Comparison of ENCODE assay signal across 1 cellular context in the genomic region with DNA sequence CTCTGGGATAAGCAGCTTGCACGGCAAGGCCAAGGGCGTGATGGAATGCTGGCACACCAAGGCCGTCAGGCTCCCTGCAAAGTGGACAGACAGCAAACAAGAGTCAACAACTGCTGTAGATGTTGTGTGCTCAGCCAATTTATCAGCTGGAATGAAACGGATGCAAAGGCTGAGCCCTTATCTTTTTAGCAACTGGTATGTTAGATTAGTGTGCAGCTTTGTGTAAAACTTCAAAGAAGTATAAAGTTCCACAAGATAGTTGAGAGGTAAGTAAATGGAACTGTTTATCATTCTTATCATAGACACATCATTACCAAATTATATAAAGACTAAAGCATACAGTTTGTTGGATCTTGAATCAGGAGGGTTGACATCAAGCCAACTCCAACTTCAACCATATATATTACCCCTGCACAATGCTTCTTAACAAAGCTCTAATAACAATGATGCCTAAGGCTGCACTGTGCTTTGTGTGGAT.
A peak's percentile ranks its signal among the peaks of the same experiment; 100 is the strongest.
TF ChIP-seq lines count a peak whose summit lies in the region.

No MANE protein-coding gene starts in this region.

TF ChIP-seq in HepG2, 621 proteins besides CTCF, POLR2A, EP300 and RAD21 (continued from another document and continues in another):
- TF ChIP-seq ZBTB4 (CRISPR knock-in tag; IDR thresholded peaks at IDR 0.05; ENCODE audit: borderline replicate concordance) (no peak), RXRB (CRISPR knock-in tag; IDR thresholded peaks at IDR 0.05; ENCODE audit: borderline replicate concordance) (peak; percentile 65; the same call in 1 of the 2 replicates), DR1 (CRISPR knock-in tag; IDR thresholded peaks at IDR 0.05) (no peak), GRHL1 (CRISPR knock-in tag; conservative IDR thresholded peaks at IDR 0.05) (no peak), ZBTB8A (CRISPR knock-in tag; IDR thresholded peaks at IDR 0.05; ENCODE audit: borderline replicate concordance, low read depth) (no peak), ZNF891 (CRISPR knock-in tag; IDR thresholded peaks at IDR 0.05) (no peak), BORCS8-MEF2B (CRISPR knock-in tag; IDR thresholded peaks at IDR 0.05) (no peak), ZBTB38 (CRISPR knock-in tag; IDR thresholded peaks at IDR 0.05) (no peak), ZNF614 (CRISPR knock-in tag; IDR thresholded peaks at IDR 0.05; ENCODE audit: borderline replicate concordance) (peak; percentile 81; the same call in 1 of the 2 replicates), ZNF678 (CRISPR knock-in tag; IDR thresholded peaks at IDR 0.05) (no peak), CREB1 (IDR thresholded peaks at IDR 0.05) (no peak), CREB1 (CRISPR knock-in tag; IDR thresholded peaks at IDR 0.05) (no peak), MAZ (IDR thresholded peaks at IDR 0.05; ENCODE audit: borderline replicate concordance, low read depth, low read length) (no peak), MAZ (CRISPR knock-in tag; IDR thresholded peaks at IDR 0.05; ENCODE audit: low read depth) (no peak), ZSCAN9 (CRISPR knock-in tag; IDR thresholded peaks at IDR 0.05; ENCODE audit: borderline replicate concordance) (no peak), GATA4 (IDR thresholded peaks at IDR 0.05; ENCODE audit: borderline replicate concordance, low read depth) (peak; percentile 99), FOSL2 (CRISPR knock-in tag; IDR thresholded peaks at IDR 0.05) (peak; percentile 71), CCDC6 (CRISPR knock-in tag; IDR thresholded peaks at IDR 0.05) (no peak), ZNF7 (CRISPR knock-in tag; IDR thresholded peaks at IDR 0.05) (no peak), NR0B2 (CRISPR knock-in tag; IDR thresholded peaks at IDR 0.05) (no peak), CAMTA2 (CRISPR knock-in tag; IDR thresholded peaks at IDR 0.05; ENCODE audit: borderline replicate concordance) (no peak), ZFP41 (CRISPR knock-in tag; IDR thresholded peaks at IDR 0.05; ENCODE audit: borderline replicate concordance) (no peak), REL (CRISPR knock-in tag; conservative IDR thresholded peaks at IDR 0.05) (no peak), SAFB2 (CRISPR knock-in tag; IDR thresholded peaks at IDR 0.05; ENCODE audit: borderline replicate concordance, low read depth) (no peak; the same call in 1 of the 2 replicates), HMGA1 (CRISPR knock-in tag; conservative IDR thresholded peaks at IDR 0.05) (no peak), NFIC (IDR thresholded peaks at IDR 0.05; ENCODE audit: low read length) (peak; percentile 93), PHF8 (CRISPR knock-in tag; IDR thresholded peaks at IDR 0.05) (no peak), HOXA7 (CRISPR knock-in tag; IDR thresholded peaks at IDR 0.05) (no peak), PHF5A (CRISPR knock-in tag; IDR thresholded peaks at IDR 0.05; ENCODE audit: low read depth, unreplicated experiment) (no peak), NCOA2 (CRISPR knock-in tag; IDR thresholded peaks at IDR 0.05) (peak; percentile 95), ZNF674 (CRISPR knock-in tag; IDR thresholded peaks at IDR 0.05; ENCODE audit: low read depth) (no peak), ZFY (CRISPR knock-in tag; IDR thresholded peaks at IDR 0.05) (peak; percentile 20; the same call in 1 of the 2 replicates), PTBP1 (IDR thresholded peaks at IDR 0.05; ENCODE audit: low read depth, low read length, poor library complexity, severe bottlenecking) (no peak), ZNF878 (CRISPR knock-in tag; IDR thresholded peaks at IDR 0.05) (peak; percentile 42; the same call in 1 of the 2 replicates), STAG1 (CRISPR knock-in tag; IDR thresholded peaks at IDR 0.05) (no peak)
- TF ChIP-seq, protein P1, sequence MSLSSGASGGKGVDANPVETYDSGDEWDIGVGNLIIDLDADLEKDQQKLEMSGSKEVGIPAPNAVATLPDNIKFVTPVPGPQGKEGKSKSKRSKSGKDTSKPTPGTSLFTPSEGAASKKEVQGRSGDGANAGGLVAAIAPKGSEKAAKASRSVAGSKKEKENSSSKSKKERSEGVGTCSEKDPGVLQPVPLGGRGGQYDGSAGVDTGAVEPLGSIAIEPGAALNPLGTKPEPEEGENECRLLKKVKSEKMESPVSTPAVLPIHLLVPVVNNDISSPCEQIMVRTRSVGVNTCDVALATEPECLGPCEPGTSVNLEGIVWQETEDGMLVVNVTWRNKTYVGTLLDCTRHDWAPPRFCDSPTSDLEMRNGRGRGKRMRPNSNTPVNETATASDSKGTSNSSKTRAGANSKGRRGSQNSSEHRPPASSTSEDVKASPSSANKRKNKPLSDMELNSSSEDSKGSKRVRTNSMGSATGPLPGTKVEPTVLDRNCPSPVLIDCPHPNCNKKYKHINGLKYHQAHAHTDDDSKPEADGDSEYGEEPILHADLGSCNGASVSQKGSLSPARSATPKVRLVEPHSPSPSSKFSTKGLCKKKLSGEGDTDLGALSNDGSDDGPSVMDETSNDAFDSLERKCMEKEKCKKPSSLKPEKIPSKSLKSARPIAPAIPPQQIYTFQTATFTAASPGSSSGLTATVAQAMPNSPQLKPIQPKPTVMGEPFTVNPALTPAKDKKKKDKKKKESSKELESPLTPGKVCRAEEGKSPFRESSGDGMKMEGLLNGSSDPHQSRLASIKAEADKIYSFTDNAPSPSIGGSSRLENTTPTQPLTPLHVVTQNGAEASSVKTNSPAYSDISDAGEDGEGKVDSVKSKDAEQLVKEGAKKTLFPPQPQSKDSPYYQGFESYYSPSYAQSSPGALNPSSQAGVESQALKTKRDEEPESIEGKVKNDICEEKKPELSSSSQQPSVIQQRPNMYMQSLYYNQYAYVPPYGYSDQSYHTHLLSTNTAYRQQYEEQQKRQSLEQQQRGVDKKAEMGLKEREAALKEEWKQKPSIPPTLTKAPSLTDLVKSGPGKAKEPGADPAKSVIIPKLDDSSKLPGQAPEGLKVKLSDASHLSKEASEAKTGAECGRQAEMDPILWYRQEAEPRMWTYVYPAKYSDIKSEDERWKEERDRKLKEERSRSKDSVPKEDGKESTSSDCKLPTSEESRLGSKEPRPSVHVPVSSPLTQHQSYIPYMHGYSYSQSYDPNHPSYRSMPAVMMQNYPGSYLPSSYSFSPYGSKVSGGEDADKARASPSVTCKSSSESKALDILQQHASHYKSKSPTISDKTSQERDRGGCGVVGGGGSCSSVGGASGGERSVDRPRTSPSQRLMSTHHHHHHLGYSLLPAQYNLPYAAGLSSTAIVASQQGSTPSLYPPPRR (CRISPR knock-in tag; IDR thresholded peaks at IDR 0.05; ENCODE audit: borderline replicate concordance), result peak; percentile 100
- TF ChIP-seq, protein P2, sequence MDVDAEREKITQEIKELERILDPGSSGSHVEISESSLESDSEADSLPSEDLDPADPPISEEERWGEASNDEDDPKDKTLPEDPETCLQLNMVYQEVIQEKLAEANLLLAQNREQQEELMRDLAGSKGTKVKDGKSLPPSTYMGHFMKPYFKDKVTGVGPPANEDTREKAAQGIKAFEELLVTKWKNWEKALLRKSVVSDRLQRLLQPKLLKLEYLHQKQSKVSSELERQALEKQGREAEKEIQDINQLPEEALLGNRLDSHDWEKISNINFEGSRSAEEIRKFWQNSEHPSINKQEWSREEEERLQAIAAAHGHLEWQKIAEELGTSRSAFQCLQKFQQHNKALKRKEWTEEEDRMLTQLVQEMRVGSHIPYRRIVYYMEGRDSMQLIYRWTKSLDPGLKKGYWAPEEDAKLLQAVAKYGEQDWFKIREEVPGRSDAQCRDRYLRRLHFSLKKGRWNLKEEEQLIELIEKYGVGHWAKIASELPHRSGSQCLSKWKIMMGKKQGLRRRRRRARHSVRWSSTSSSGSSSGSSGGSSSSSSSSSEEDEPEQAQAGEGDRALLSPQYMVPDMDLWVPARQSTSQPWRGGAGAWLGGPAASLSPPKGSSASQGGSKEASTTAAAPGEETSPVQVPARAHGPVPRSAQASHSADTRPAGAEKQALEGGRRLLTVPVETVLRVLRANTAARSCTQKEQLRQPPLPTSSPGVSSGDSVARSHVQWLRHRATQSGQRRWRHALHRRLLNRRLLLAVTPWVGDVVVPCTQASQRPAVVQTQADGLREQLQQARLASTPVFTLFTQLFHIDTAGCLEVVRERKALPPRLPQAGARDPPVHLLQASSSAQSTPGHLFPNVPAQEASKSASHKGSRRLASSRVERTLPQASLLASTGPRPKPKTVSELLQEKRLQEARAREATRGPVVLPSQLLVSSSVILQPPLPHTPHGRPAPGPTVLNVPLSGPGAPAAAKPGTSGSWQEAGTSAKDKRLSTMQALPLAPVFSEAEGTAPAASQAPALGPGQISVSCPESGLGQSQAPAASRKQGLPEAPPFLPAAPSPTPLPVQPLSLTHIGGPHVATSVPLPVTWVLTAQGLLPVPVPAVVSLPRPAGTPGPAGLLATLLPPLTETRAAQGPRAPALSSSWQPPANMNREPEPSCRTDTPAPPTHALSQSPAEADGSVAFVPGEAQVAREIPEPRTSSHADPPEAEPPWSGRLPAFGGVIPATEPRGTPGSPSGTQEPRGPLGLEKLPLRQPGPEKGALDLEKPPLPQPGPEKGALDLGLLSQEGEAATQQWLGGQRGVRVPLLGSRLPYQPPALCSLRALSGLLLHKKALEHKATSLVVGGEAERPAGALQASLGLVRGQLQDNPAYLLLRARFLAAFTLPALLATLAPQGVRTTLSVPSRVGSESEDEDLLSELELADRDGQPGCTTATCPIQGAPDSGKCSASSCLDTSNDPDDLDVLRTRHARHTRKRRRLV (CRISPR knock-in tag; IDR thresholded peaks at IDR 0.05), result no peak
- TF ChIP-seq, protein P3, sequence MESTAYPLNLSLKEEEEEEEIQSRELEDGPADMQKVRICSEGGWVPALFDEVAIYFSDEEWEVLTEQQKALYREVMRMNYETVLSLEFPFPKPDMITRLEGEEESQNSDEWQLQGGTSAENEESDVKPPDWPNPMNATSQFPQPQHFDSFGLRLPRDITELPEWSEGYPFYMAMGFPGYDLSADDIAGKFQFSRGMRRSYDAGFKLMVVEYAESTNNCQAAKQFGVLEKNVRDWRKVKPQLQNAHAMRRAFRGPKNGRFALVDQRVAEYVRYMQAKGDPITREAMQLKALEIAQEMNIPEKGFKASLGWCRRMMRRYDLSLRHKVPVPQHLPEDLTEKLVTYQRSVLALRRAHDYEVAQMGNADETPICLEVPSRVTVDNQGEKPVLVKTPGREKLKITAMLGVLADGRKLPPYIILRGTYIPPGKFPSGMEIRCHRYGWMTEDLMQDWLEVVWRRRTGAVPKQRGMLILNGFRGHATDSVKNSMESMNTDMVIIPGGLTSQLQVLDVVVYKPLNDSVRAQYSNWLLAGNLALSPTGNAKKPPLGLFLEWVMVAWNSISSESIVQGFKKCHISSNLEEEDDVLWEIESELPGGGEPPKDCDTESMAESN (CRISPR knock-in tag; conservative IDR thresholded peaks at IDR 0.05), result no peak
- TF ChIP-seq, protein P4, sequence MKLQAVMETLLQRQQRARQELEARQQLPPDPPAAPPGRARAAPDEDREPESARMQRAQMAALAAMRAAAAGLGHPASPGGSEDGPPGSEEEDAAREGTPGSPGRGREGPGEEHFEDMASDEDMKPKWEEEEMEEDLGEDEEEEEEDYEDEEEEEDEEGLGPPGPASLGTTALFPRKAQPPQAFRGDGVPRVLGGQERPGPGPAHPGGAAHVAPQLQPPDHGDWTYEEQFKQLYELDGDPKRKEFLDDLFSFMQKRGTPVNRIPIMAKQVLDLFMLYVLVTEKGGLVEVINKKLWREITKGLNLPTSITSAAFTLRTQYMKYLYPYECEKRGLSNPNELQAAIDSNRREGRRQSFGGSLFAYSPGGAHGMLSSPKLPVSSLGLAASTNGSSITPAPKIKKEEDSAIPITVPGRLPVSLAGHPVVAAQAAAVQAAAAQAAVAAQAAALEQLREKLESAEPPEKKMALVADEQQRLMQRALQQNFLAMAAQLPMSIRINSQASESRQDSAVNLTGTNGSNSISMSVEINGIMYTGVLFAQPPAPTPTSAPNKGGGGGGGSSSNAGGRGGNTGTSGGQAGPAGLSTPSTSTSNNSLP (IDR thresholded peaks at IDR 0.05; ENCODE audit: low read depth, low read length), result peak; percentile 77; the same call in 1 of the 2 replicates
- TF ChIP-seq, protein P5, sequence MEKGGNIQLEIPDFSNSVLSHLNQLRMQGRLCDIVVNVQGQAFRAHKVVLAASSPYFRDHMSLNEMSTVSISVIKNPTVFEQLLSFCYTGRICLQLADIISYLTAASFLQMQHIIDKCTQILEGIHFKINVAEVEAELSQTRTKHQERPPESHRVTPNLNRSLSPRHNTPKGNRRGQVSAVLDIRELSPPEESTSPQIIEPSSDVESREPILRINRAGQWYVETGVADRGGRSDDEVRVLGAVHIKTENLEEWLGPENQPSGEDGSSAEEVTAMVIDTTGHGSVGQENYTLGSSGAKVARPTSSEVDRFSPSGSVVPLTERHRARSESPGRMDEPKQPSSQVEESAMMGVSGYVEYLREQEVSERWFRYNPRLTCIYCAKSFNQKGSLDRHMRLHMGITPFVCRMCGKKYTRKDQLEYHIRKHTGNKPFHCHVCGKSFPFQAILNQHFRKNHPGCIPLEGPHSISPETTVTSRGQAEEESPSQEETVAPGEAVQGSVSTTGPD (CRISPR knock-in tag; IDR thresholded peaks at IDR 0.05), result no peak
